8 cellular contexts compared by ENCODE assay signal in genomic region chr14:64720190-64720589, GRCh38. TPM values are rescaled to one million over a fixed set of nuclear protein-coding genes. Genes with fewer than 3 reads are reported as not detected.
A peak's percentile ranks its signal among the peaks of the same experiment; 100 is the strongest.
DNase-seq lines count a peak whose midpoint lies in the region; FAIRE-seq and TF ChIP-seq lines count a peak whose summit lies in the region.
"Had no signal": no experiment of that assay in that cellular context is flagged by ENCODE, and none has a peak within 500 bp of the region (broad histone marks: within the 10 kb centered on the region; RNA-seq: fewer than 3 reads in every experiment).

No MANE protein-coding gene starts in this region.

- CTCF ChIA-PET in HEK293 (lab: Yijun Ruan, JAX), result interaction anchor here (1.0 kb wide), 1 partner anchor 42 kb away, joined by 6 read pairs; no protein-coding TSS in a partner anchor

- no peaks in the 10 kb centered on the region for H3K27me3 ChIP-seq in SJSA1 (replicated peaks)
- H3K27me3 ChIP-seq: cardiac muscle cell had no signal

- POLR2A ChIA-PET in HEK293 (lab: Yijun Ruan, JAX), result interaction anchor here (0.5 to 1.2 kb wide), 5 partner anchors 11 to 332 kb away, joined by 3 to 11 read pairs (median 4); partner anchors contain the start of genes HSPA2, MTHFD1 and PLEKHG3

- H3K4me1 ChIP-seq in HEK293 (ENCODE audit: control insufficient read depth, insufficient read depth, low read length) (peaks cover 22% of the 10 kb centered on the region), SJSA1 (replicated peaks) (peaks cover 100% of the 10 kb centered on the region)

- in situ Hi-C loops in GM13977 (cut with MboI; ENCODE audit: low pct_unique_long_range_greater_than_20kb, low sequenced_read_pairs, unreplicated experiment), result no loop called here

- H3K27ac ChIP-seq in HEK293 (ENCODE audit: extremely low read depth, low read depth, low read length) (peak overlapping the region; percentile 57), SJSA1 (peak overlapping the region; percentile 98)
- H3K27ac ChIP-seq: cardiac muscle cell had no signal

- H3K9me3 ChIP-seq in HEK293 (ENCODE audit: control insufficient read depth, insufficient read depth, low read depth, low read length) (no peaks in the 10 kb centered on the region), SJSA1 (replicated peaks) (no peaks in the 10 kb centered on the region)

- DNase-seq in SJSA1 (ENCODE audit: low read depth in 1 of 2, low spot score in 2 of 2) (peak; percentile 88 to 93), glomerular visceral epithelial cell (ENCODE audit: extremely low spot score) (peak; percentile 94), stromal cell of bone marrow (ENCODE audit: low read depth) (peak; percentile 37), D341Med (ENCODE audit: low spot score) (no peak), frontal cortex (ENCODE audit: low spot score in 2 of 2) (no peak), GM13977 (ENCODE audit: low spot score) (no peak)

- TF ChIP-seq CTCF in HEK293 (tag by site-specific recombination; IDR thresholded peaks at IDR 0.05) (no peak), GM13977 (IDR thresholded peaks at IDR 0.05; ENCODE audit: extremely low read depth, insufficient read depth, missing control alignments) (no peak)

- no peak for FAIRE-seq in frontal cortex (lab: Jason Lieb, UNC)

- H3K4me3 ChIP-seq in HEK293 (ENCODE audit: low read depth, low read length), result no peak overlapping the region
- H3K4me3 ChIP-seq in SJSA1, result no peak overlapping the region
- H3K4me3 ChIP-seq: cardiac muscle cell had no signal

- H3K36me3 ChIP-seq in HEK293 (ENCODE audit: control insufficient read depth in 2 of 2, insufficient read depth in 1 of 2, low read length in 2 of 2) (no peaks in the 10 kb centered on the region), SJSA1 (peaks cover 31% of the 10 kb centered on the region)
- H3K36me3 ChIP-seq: cardiac muscle cell had no signal

TF ChIP-seq in HEK293, 187 proteins besides CTCF, POLR2A, EP300 and RAD21 (continues in another document):
- no peak for TF ChIP-seq ZNF473 (tag by site-specific recombination; IDR thresholded peaks at IDR 0.05)
- no peak for TF ChIP-seq ZFP69B (tag by site-specific recombination; IDR thresholded peaks at IDR 0.05)
- TF ChIP-seq ZNF654 (tag by site-specific recombination; IDR thresholded peaks at IDR 0.05; ENCODE audit: low read depth), result no peak
- no peak for TF ChIP-seq ZNF529 (tag by site-specific recombination; IDR thresholded peaks at IDR 0.05; ENCODE audit: insufficient replicate concordance)
- TF ChIP-seq ZNF239 (tag by site-specific recombination; IDR thresholded peaks at IDR 0.05), result no peak
- no peak for TF ChIP-seq ZNF544 (tag by site-specific recombination; IDR thresholded peaks at IDR 0.05)
- TF ChIP-seq HOXD13 (CRISPR knock-in tag; IDR thresholded peaks at IDR 0.05; ENCODE audit: borderline replicate concordance), result no peak
- TF ChIP-seq ZNF398 (tag by site-specific recombination; IDR thresholded peaks at IDR 0.05), result no peak
- TF ChIP-seq PATZ1 (tag by site-specific recombination; IDR thresholded peaks at IDR 0.05), result 0 out of 2 replicates have a peak, but pooled peaks have one; percentile 16
- TF ChIP-seq ZNF785 (tag by site-specific recombination; IDR thresholded peaks at IDR 0.05), result no peak
- TF ChIP-seq, protein P1, sequence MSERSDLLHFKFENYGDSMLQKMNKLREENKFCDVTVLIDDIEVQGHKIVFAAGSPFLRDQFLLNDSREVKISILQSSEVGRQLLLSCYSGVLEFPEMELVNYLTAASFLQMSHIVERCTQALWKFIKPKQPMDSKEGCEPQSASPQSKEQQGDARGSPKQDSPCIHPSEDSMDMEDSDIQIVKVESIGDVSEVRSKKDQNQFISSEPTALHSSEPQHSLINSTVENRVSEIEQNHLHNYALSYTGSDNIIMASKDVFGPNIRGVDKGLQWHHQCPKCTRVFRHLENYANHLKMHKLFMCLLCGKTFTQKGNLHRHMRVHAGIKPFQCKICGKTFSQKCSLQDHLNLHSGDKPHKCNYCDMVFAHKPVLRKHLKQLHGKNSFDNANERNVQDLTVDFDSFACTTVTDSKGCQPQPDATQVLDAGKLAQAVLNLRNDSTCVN (tag by site-specific recombination; optimal IDR thresholded peaks at IDR 0.05), result no peak
- TF ChIP-seq, protein P2, sequence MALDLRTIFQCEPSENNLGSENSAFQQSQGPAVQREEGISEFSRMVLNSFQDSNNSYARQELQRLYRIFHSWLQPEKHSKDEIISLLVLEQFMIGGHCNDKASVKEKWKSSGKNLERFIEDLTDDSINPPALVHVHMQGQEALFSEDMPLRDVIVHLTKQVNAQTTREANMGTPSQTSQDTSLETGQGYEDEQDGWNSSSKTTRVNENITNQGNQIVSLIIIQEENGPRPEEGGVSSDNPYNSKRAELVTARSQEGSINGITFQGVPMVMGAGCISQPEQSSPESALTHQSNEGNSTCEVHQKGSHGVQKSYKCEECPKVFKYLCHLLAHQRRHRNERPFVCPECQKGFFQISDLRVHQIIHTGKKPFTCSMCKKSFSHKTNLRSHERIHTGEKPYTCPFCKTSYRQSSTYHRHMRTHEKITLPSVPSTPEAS (tag by site-specific recombination; IDR thresholded peaks at IDR 0.05), result no peak
- TF ChIP-seq ZNF132 (tag by site-specific recombination; IDR thresholded peaks at IDR 0.05; ENCODE audit: borderline replicate concordance), result no peak
- TF ChIP-seq, protein P3, sequence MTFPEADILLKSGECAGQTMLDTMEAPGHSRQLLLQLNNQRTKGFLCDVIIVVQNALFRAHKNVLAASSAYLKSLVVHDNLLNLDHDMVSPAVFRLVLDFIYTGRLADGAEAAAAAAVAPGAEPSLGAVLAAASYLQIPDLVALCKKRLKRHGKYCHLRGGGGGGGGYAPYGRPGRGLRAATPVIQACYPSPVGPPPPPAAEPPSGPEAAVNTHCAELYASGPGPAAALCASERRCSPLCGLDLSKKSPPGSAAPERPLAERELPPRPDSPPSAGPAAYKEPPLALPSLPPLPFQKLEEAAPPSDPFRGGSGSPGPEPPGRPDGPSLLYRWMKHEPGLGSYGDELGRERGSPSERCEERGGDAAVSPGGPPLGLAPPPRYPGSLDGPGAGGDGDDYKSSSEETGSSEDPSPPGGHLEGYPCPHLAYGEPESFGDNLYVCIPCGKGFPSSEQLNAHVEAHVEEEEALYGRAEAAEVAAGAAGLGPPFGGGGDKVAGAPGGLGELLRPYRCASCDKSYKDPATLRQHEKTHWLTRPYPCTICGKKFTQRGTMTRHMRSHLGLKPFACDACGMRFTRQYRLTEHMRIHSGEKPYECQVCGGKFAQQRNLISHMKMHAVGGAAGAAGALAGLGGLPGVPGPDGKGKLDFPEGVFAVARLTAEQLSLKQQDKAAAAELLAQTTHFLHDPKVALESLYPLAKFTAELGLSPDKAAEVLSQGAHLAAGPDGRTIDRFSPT (tag by site-specific recombination; IDR thresholded peaks at IDR 0.05), result no peak
- no peak for TF ChIP-seq RBAK (tag by site-specific recombination; IDR thresholded peaks at IDR 0.05)
- TF ChIP-seq KLF9 (tag by site-specific recombination; IDR thresholded peaks at IDR 0.05; ENCODE audit: low read depth), result no peak
- no peak for TF ChIP-seq ZBTB20 (tag by site-specific recombination; IDR thresholded peaks at IDR 0.05)
- no peak for TF ChIP-seq ZNF155 (tag by site-specific recombination; IDR thresholded peaks at IDR 0.05)
- no peak for TF ChIP-seq SCRT2 (tag by site-specific recombination; IDR thresholded peaks at IDR 0.05)
- TF ChIP-seq IKZF3 (tag by site-specific recombination; IDR thresholded peaks at IDR 0.05), result no peak
- TF ChIP-seq ZBTB21 (tag by site-specific recombination; IDR thresholded peaks at IDR 0.05), result 0 out of 2 replicates have a peak, but pooled peaks have one; percentile 21
- TF ChIP-seq ZNF138 (tag by site-specific recombination; IDR thresholded peaks at IDR 0.05; ENCODE audit: borderline replicate concordance), result no peak
- no peak for TF ChIP-seq ZNF391 (tag by site-specific recombination; IDR thresholded peaks at IDR 0.05; ENCODE audit: borderline replicate concordance, low read depth)
- no peak for TF ChIP-seq ZNF624 (tag by site-specific recombination; IDR thresholded peaks at IDR 0.05)
- TF ChIP-seq ZNF10 (tag by site-specific recombination; IDR thresholded peaks at IDR 0.05), result no peak
- no peak for TF ChIP-seq ZNF555 (tag by site-specific recombination; conservative IDR thresholded peaks at IDR 0.05)
- no peak for TF ChIP-seq ZNF837 (tag by site-specific recombination; IDR thresholded peaks at IDR 0.05)
- TF ChIP-seq MZF1 (tag by site-specific recombination; IDR thresholded peaks at IDR 0.05; ENCODE audit: borderline replicate concordance), result no peak

RNA-seq across cellular contexts. Expression of gene PLEKHG3, which starts 16.0 kb away (rescaled TPM):
- 34.6 and 79.5 TPM in 2 replicates for total RNA-seq in SJSA1 (2014; rRNA removed; shearing (Covaris generic))
- 7.3 TPM for total RNA-seq in frontal cortex

Comparison
In these comparisons a context has a peak if more than half of its experiments do, and no peak if none do; other contexts are left out.
1. DNase-seq: peak in SJSA1 (2 of 2), glomerular visceral epithelial cell (single experiment) and stromal cell of bone marrow (single experiment); none in D341Med (single experiment), frontal cortex (0 of 2) and GM13977 (single experiment).